Comparison of ENCODE assay signal across 18 cellular contexts in genomic region chr6:86045038-86045437, GRCh38.
DNase-seq lines count a peak whose midpoint lies in the region; ATAC-seq, FAIRE-seq and TF ChIP-seq lines count a peak whose summit lies in the region.
"Had no signal": no experiment of that assay in that cellular context is flagged by ENCODE, and none has a peak within 500 bp of the region (broad histone marks: within the 10 kb centered on the region; RNA-seq: fewer than 3 reads in every experiment).

No MANE protein-coding gene starts in this region.

- intact Hi-C loops in HepG2 (cut with micrococcal nuclease; ENCODE audit: unreplicated experiment) (no loop called here), right lobe of liver (cut with DNase I) (no loop called here)

- no TSS peak for BruUV-seq in HepG2 (replicated peaks; lab: Mats Ljungman, UMichigan)

- no peak for FAIRE-seq in HepG2 (lab: Jason Lieb, UNC)
- FAIRE-seq: A549, D721Med, GM12891 had no signal

- TF ChIP-seq CTCF in liver (IDR thresholded peaks at IDR 0.05; ENCODE audit: low read depth, low read length, missing input control) (no peak), HepG2 (CRISPR knock-in tag; IDR thresholded peaks at IDR 0.05) (no peak), right lobe of liver (IDR thresholded peaks at IDR 0.05) (no peak)

- H3K4me3 ChIP-seq in liver (ENCODE audit: low read depth in 1 of 3, low read length in 3 of 3) = no peak overlapping the region
- H3K4me3 ChIP-seq in HepG2 (replicated peaks in 1 of 3; ENCODE audit: insufficient read depth in 1 of 3, low read depth in 2 of 3, low read length in 3 of 3) = no peak overlapping the region
- no peak overlapping the region for H3K4me3 ChIP-seq in right lobe of liver
- H3K4me3 ChIP-seq: A549; BLaER1 treated with 17β-estradiol and CSF1 and Interleukin-3, amounts not matched to agents 10 nM and 100 nM had no signal

- ATAC-seq in HepG2 = no peak
- peak in 3 of 4 donors; percentile 47 to 76 (median 57) for ATAC-seq in right lobe of liver
- no peak for ATAC-seq in GM21576 (IDR thresholded peaks at IDR 0.05; ENCODE audit: unreplicated experiment)
- ATAC-seq: A549; CD8-positive, alpha-beta T cell had no signal

- H2AFZ ChIP-seq in HepG2 (ENCODE audit: low read length) = no peak overlapping the region

- TF ChIP-seq EP300 in HepG2 (IDR thresholded peaks at IDR 0.05; ENCODE audit: low read depth in 2 of 2, low read length in 2 of 2) (no peak), HepG2 (CRISPR knock-in tag; IDR thresholded peaks at IDR 0.05; ENCODE audit: borderline replicate concordance) (no peak)

- CTCF ChIA-PET in HepG2 (lab: Yijun Ruan, JAX; ENCODE audit: low intra/inter-chr PET ratio, low total read pairs) = no interaction called here

- DNase-seq in HepG2 (ENCODE audit: low spot score) (no peak), right lobe of liver (no peak), RPMI8226 (no peak)
- DNase-seq: AML-193; Caco-2; Calu3; CD4-positive, alpha-beta T cell; CD8-positive, alpha-beta T cell; DMS79 treated with DMSO at 0.1 percent for 48 hours; GF-D8 had no signal

- no peak for TF ChIP-seq RAD21 in liver (IDR thresholded peaks at IDR 0.05)
- TF ChIP-seq RAD21 in HepG2 (CRISPR knock-in tag; IDR thresholded peaks at IDR 0.05) = no peak

- H3K4me1 ChIP-seq in liver (ENCODE audit: control insufficient read depth in 4 of 4, insufficient read depth in 4 of 4, low read length in 3 of 4) = peaks cover 0 to 5% (median 4%) of the 10 kb centered on the region in 4 donors
- no peaks in the 10 kb centered on the region for H3K4me1 ChIP-seq in HepG2 (ENCODE audit: insufficient read depth, low read length)
- peaks cover 0 to 10% (median 0%) of the 10 kb centered on the region in 4 donors for H3K4me1 ChIP-seq in right lobe of liver
- H3K4me1 ChIP-seq: A549; BLaER1 treated with 17β-estradiol and CSF1 and Interleukin-3, amounts not matched to agents 10 nM and 100 nM; Caco-2 had no signal

- H3K27me3 ChIP-seq in liver (ENCODE audit: control insufficient read depth in 4 of 4, insufficient read depth in 4 of 4, low read length in 3 of 4) (no peaks in the 10 kb centered on the region), HepG2 (ENCODE audit: control insufficient read depth in 1 of 2, insufficient read depth in 2 of 2, low read length in 2 of 2) (no peaks in the 10 kb centered on the region), right lobe of liver (no peaks in the 10 kb centered on the region)
- H3K27me3 ChIP-seq: BLaER1 treated with 17β-estradiol and CSF1 and Interleukin-3, amounts not matched to agents 10 nM and 100 nM had no signal

- no peak for TF ChIP-seq POLR2A in HepG2 (IDR thresholded peaks at IDR 0.05; ENCODE audit: insufficient read depth in 1 of 2, low read depth in 2 of 2, low read length in 2 of 2)
- TF ChIP-seq POLR2A in right lobe of liver (IDR thresholded peaks at IDR 0.05) = no peak

- H3K36me3 ChIP-seq in liver (ENCODE audit: control insufficient read depth in 4 of 4, insufficient read depth in 3 of 4, low read depth in 1 of 4, low read length in 3 of 4) (no peaks in the 10 kb centered on the region), HepG2 (replicated peaks in 1 of 2; ENCODE audit: control insufficient read depth in 1 of 2, insufficient read depth in 2 of 2, low read length in 2 of 2) (no peaks in the 10 kb centered on the region), right lobe of liver (no peaks in the 10 kb centered on the region)
- H3K36me3 ChIP-seq: BLaER1 treated with 17β-estradiol and CSF1 and Interleukin-3, amounts not matched to agents 10 nM and 100 nM had no signal

- no peaks in the 10 kb centered on the region for H3K9me3 ChIP-seq in liver (ENCODE audit: control insufficient read depth in 4 of 4, low read length in 3 of 4)
- no peaks in the 10 kb centered on the region for H3K9me3 ChIP-seq in HepG2 (ENCODE audit: low read length)
- H3K9me3 ChIP-seq in right lobe of liver = no peaks in the 10 kb centered on the region
- H3K9me3 ChIP-seq: A549; BLaER1 treated with 17β-estradiol and CSF1 and Interleukin-3, amounts not matched to agents 10 nM and 100 nM; Caco-2 had no signal

- in situ Hi-C loops in HepG2 (cut with HindIII; ENCODE audit: extremely low pct_ligation_motif_present, low pct_unique_long_range_greater_than_20kb) = no loop called here

- no peak overlapping the region for H3K4me2 ChIP-seq in HepG2 (ENCODE audit: low read depth, low read length)
- H3K4me2 ChIP-seq: A549; BLaER1 treated with 17β-estradiol and CSF1 and Interleukin-3, amounts not matched to agents 10 nM and 100 nM had no signal

- H4K20me1 ChIP-seq in HepG2 (ENCODE audit: insufficient read depth, low read length) = no peaks in the 10 kb centered on the region
- H4K20me1 ChIP-seq: BLaER1 treated with 17β-estradiol and CSF1 and Interleukin-3, amounts not matched to agents 10 nM and 100 nM had no signal

- H3K9ac ChIP-seq in liver (ENCODE audit: low read depth in 1 of 2, low read length in 2 of 2) (no peak overlapping the region), HepG2 (ENCODE audit: insufficient read depth, low read depth, low read length) (no peak overlapping the region)
- H3K9ac ChIP-seq: BLaER1 treated with 17β-estradiol and CSF1 and Interleukin-3, amounts not matched to agents 10 nM and 100 nM had no signal

- H3K79me2 ChIP-seq in HepG2 (ENCODE audit: insufficient read depth, low read length) = no peaks in the 10 kb centered on the region

- POLR2A ChIA-PET in HepG2 (lab: Yijun Ruan, JAX) = no interaction called here

- H3K27ac ChIP-seq in liver (ENCODE audit: low read depth in 1 of 2, low read length in 2 of 2) (no peak overlapping the region), HepG2 (ENCODE audit: extremely low read length, insufficient read depth, low read length) (no peak overlapping the region), right lobe of liver (no peak overlapping the region)
- H3K27ac ChIP-seq: 22Rv1; A549; BLaER1 treated with 17β-estradiol and CSF1 and Interleukin-3, amounts not matched to agents 10 nM and 100 nM; C4-2B had no signal

TF ChIP-seq in liver, 16 proteins besides CTCF, POLR2A, EP300 and RAD21:
- TF ChIP-seq YY1 (IDR thresholded peaks at IDR 0.05) = no peak
- TF ChIP-seq FOXA2 (IDR thresholded peaks at IDR 0.05) = no peak
- TF ChIP-seq HNF4A (conservative IDR thresholded peaks at IDR 0.05) = peak; percentile 40 to 47
- peak; percentile 8 for TF ChIP-seq SP1 (IDR thresholded peaks at IDR 0.05)

TF ChIP-seq in HepG2, 621 proteins besides CTCF, POLR2A, EP300 and RAD21:
- no peak for TF ChIP-seq ATF6 (CRISPR knock-in tag; conservative IDR thresholded peaks at IDR 0.05)
- no peak for TF ChIP-seq ZNF484 (CRISPR knock-in tag; IDR thresholded peaks at IDR 0.05; ENCODE audit: borderline replicate concordance, low read depth)
- TF ChIP-seq ZNF17 (CRISPR knock-in tag; IDR thresholded peaks at IDR 0.05) = no peak
- TF ChIP-seq JUND (CRISPR knock-in tag; IDR thresholded peaks at IDR 0.05) = no peak
- TF ChIP-seq ZNF784 (CRISPR knock-in tag; IDR thresholded peaks at IDR 0.05; ENCODE audit: borderline replicate concordance) = no peak
- no peak for TF ChIP-seq ZNF761 (CRISPR knock-in tag; conservative IDR thresholded peaks at IDR 0.05)
- no peak for TF ChIP-seq ZNF33B (CRISPR knock-in tag; IDR thresholded peaks at IDR 0.05)
- TF ChIP-seq ZNF770 (CRISPR knock-in tag; IDR thresholded peaks at IDR 0.05) = no peak
- no peak for TF ChIP-seq ZNF460 (CRISPR knock-in tag; IDR thresholded peaks at IDR 0.05; ENCODE audit: borderline replicate concordance)
TF ChIP-seq in HepG2: peak in this region for 0.

Comparison
In these comparisons a context has a peak if more than half of its experiments do, and no peak if none do; other contexts are left out.
1. ATAC-seq: peak in right lobe of liver (3 of 4); none in HepG2 (single experiment) and GM21576 (single experiment).